Comparison of ENCODE assay signal across 20 cellular contexts in the genomic region with DNA sequence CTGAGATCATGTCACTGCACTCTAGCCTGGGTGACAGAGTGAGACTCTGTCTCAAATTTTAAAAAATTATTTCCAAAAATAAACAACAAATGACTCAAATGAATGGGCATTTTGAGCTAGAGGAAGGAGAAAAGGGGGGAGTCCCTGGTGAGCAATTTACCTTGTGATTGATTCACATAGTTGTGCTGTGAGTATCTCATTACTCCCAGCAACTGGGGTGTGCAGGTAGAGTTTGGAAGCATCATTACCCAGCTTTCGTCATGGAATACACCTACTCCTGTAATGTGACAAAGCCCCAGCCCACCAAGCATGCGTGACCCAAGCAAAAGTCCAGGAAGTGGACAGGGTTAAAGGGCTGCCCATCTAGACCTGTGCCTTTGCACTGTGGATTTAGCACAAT. TPM values are rescaled to one million over a fixed set of nuclear protein-coding genes. Genes with fewer than 3 reads are reported as not detected.
DNase-seq lines count a peak whose midpoint lies in the region; ATAC-seq and TF ChIP-seq lines count a peak whose summit lies in the region.
"Had no signal": no experiment of that assay in that cellular context is flagged by ENCODE, and none has a peak within 500 bp of the region (broad histone marks: within the 10 kb centered on the region; RNA-seq: fewer than 3 reads in every experiment).

No MANE protein-coding gene starts in this region.

- no peak for TF ChIP-seq POLR2A in breast epithelium (IDR thresholded peaks at IDR 0.05)

- dilution Hi-C loops in mammary epithelial cell (cut with HindIII; ENCODE audit: low sequenced_read_pairs): no loop called here

- no peak overlapping the region for H3K4me3 ChIP-seq in mammary epithelial cell (replicated peaks in 1 of 3; ENCODE audit: insufficient read depth in 1 of 3, low read depth in 2 of 3, low read length in 3 of 3)
- no peak overlapping the region for H3K4me3 ChIP-seq in breast epithelium
- no peak overlapping the region for H3K4me3 ChIP-seq in epithelial cell of esophagus (ENCODE audit: low read length)
- H3K4me3 ChIP-seq in heart right ventricle: no peak overlapping the region
- H3K4me3 ChIP-seq: gastroesophageal sphincter had no signal

- H3K4me3 Mint-ChIP-seq in CD4-positive, alpha-beta T cell: no peak overlapping the region

- H3K79me2 ChIP-seq in mammary epithelial cell (ENCODE audit: insufficient read depth, low read length): no peaks in the 10 kb centered on the region

- CTCF ChIA-PET in mammary epithelial cell (lab: Charles Lee; ENCODE audit: low non-redundant PET): no interaction called here
- CTCF ChIA-PET in CD4-positive, alpha-beta T cell (lab: Charles Lee): no interaction called here

- H3K9me3 ChIP-seq in mammary epithelial cell (replicated peaks; ENCODE audit: insufficient read depth, low read length): no peaks in the 10 kb centered on the region
- no peaks in the 10 kb centered on the region for H3K9me3 ChIP-seq in breast epithelium
- no peaks in the 10 kb centered on the region for H3K9me3 ChIP-seq in heart right ventricle
- no peaks in the 10 kb centered on the region for H3K9me3 ChIP-seq in CD4-positive, alpha-beta T cell (ENCODE audit: control insufficient read depth, low read length)
- H3K9me3 ChIP-seq: gastroesophageal sphincter had no signal

- WGBS in mammary epithelial cell (ENCODE audit: low coverage, missing lambda C conversion rate): 92% methylated on average over 2 of the region's 2 CpGs
- WGBS in heart right ventricle, 2 donors: 92% methylated on average over 2 of the region's 2 CpGs

- no peak overlapping the region for H3K4me2 ChIP-seq in mammary epithelial cell (ENCODE audit: insufficient read depth, low read depth, low read length)
- H3K4me2 ChIP-seq: KMS-11 had no signal

- H3K4me1 ChIP-seq in mammary epithelial cell (ENCODE audit: insufficient read depth, low read length): peaks cover 19% of the 10 kb centered on the region
- H3K4me1 ChIP-seq in breast epithelium: peaks cover 0 to 2% of the 10 kb centered on the region in 2 donors
- H3K4me1 ChIP-seq in heart right ventricle: peaks cover 4 to 28% (median 12%) of the 10 kb centered on the region in 9 donors
- H3K4me1 ChIP-seq: gastroesophageal sphincter had no signal

- peak overlapping the region; percentile 30 for H2AFZ ChIP-seq in mammary epithelial cell (ENCODE audit: low read depth, low read length)

- no peaks in the 10 kb centered on the region for H3K4me1 Mint-ChIP-seq in CD4-positive, alpha-beta T cell (ENCODE audit: low read depth)

- peaks cover 29% of the 10 kb centered on the region for H3K27me3 Mint-ChIP-seq in CD4-positive, alpha-beta T cell

- no peaks in the 10 kb centered on the region for H3K36me3 ChIP-seq in mammary epithelial cell (ENCODE audit: insufficient read depth, low read length)
- no peaks in the 10 kb centered on the region for H3K36me3 ChIP-seq in breast epithelium
- no peaks in the 10 kb centered on the region for H3K36me3 ChIP-seq in heart right ventricle
- H3K36me3 ChIP-seq: gastroesophageal sphincter had no signal

- in situ Hi-C loops in mammary epithelial cell (cut with MboI; ENCODE audit: low sequenced_read_pairs in 2 of 2): no loop called here

- H3K36me3 Mint-ChIP-seq in CD4-positive, alpha-beta T cell (ENCODE audit: low read depth): no peaks in the 10 kb centered on the region

- POLR2A ChIA-PET in CD4-positive, alpha-beta T cell (lab: Charles Lee): no interaction called here

- H3K27ac ChIP-seq in mammary epithelial cell (ENCODE audit: insufficient read depth, low read depth, low read length): peak overlapping the region; percentile 29
- no peak overlapping the region for H3K27ac ChIP-seq in breast epithelium
- peak overlapping the region in 4 of 10 donors; percentile 32 to 78 (median 56) for H3K27ac ChIP-seq in heart right ventricle
- no peak overlapping the region for H3K27ac ChIP-seq in CD4-positive, alpha-beta T cell (ENCODE audit: low read depth, low read length)
- H3K27ac ChIP-seq: gastroesophageal sphincter, KMS-11 had no signal

- no peaks in the 10 kb centered on the region for H4K20me1 ChIP-seq in mammary epithelial cell (ENCODE audit: insufficient read depth, low read length)

- H3K27ac Mint-ChIP-seq in CD4-positive, alpha-beta T cell: no peak overlapping the region

- intact Hi-C loops in mammary epithelial cell (cut with micrococcal nuclease): no loop called here
- intact Hi-C loops in breast epithelium (cut with DNase I; ENCODE audit: low total_unique reads): no loop called here
- intact Hi-C loops in heart right ventricle (cut with DNase I): no loop called here
- intact Hi-C loops in CD4-positive, alpha-beta T cell (cut with DNase I, micrococcal nuclease): no loop called here

- ATAC-seq in HG02973 (IDR thresholded peaks at IDR 0.05; ENCODE audit: unreplicated experiment) (peak; percentile 53), heart right ventricle (no peak), GM21723 (IDR thresholded peaks at IDR 0.05; ENCODE audit: unreplicated experiment) (no peak)
- ATAC-seq in stimulated activated naive CD8-positive, alpha-beta T cell treated with anti-CD3 and anti-CD28 coated beads, Interleukin-15, Interleukin-2, amounts not matched to agents 100 U/mL and 50 U/mL, for 24 hours: peak; percentile 77
- no peak for ATAC-seq in CD4-positive, alpha-beta T cell (ENCODE audit: poor library complexity)
- ATAC-seq: gastroesophageal sphincter, sciatic nerve had no signal

- TF ChIP-seq CTCF in mammary epithelial cell (conservative IDR thresholded peaks at IDR 0.05 in 1 of 2, IDR thresholded peaks at IDR 0.05 in 1 of 2; ENCODE audit: extremely low read depth in 1 of 2, insufficient read depth in 1 of 2, low read depth in 1 of 2, low read length in 2 of 2) (no peak), breast epithelium (IDR thresholded peaks at IDR 0.05) (no peak), epithelial cell of esophagus (IDR thresholded peaks at IDR 0.05; ENCODE audit: insufficient read depth, low read depth, low read length, missing control alignments) (no peak), heart right ventricle (IDR thresholded peaks at IDR 0.05) (no peak)
- TF ChIP-seq CTCF in CD4-positive, alpha-beta T cell (IDR thresholded peaks at IDR 0.05): no peak

- H3K9ac ChIP-seq in mammary epithelial cell (ENCODE audit: insufficient read depth, low read length): no peak overlapping the region
- H3K9ac ChIP-seq: KMS-11 had no signal

- no peaks in the 10 kb centered on the region for H3K9me3 Mint-ChIP-seq in CD4-positive, alpha-beta T cell

- peak; percentile 81 for DNase-seq in mammary epithelial cell
- DNase-seq in breast epithelium (ENCODE audit: low spot score in 2 of 2): no peak
- DNase-seq in epithelial cell of esophagus (ENCODE audit: low read depth): peak; percentile 87
- no peak for DNase-seq in stimulated activated naive CD8-positive, alpha-beta T cell treated with anti-CD3 and anti-CD28 coated beads, Interleukin-15, Interleukin-2, amounts not matched to agents 100 U/mL and 50 U/mL, for 24 hours
- no peak for DNase-seq in heart right ventricle
- DNase-seq in CD4-positive, alpha-beta T cell: no peak
- DNase-seq: activated CD8-positive, alpha-beta memory T cell treated with anti-CD3 and anti-CD28 coated beads for 24 hours; activated naive CD4-positive, alpha-beta T cell treated with Interleukin-2 at 50 U/mL for 16 hours; caudate nucleus; HCEC 1CT; mesendoderm; stimulated activated CD4-positive, alpha-beta T cell treated with anti-CD3 and anti-CD28 coated beads, Interleukin-2, amount 100 ng/mL, for 48 hours had no signal

- BruUV-seq in mammary epithelial cell (replicated peaks; lab: Mats Ljungman, UMichigan): no TSS peak

- no peaks in the 10 kb centered on the region for H3K27me3 ChIP-seq in mammary epithelial cell (ENCODE audit: insufficient read depth, low read length)
- H3K27me3 ChIP-seq in breast epithelium: no peaks in the 10 kb centered on the region
- no peaks in the 10 kb centered on the region for H3K27me3 ChIP-seq in heart right ventricle
- H3K27me3 ChIP-seq in CD4-positive, alpha-beta T cell (ENCODE audit: control insufficient read depth, insufficient read depth, low read length): no peaks in the 10 kb centered on the region

RNA-seq across cellular contexts. Expression of a gene that starts 6.0 kb away (rescaled TPM):
- total RNA-seq in mammary epithelial cell (not detected), breast epithelium (not detected), heart right ventricle (under 1 TPM; 0.07 to 0.64 (median 0.24) TPM)
- polyA plus RNA-seq in mammary epithelial cell (not detected), heart right ventricle (under 1 TPM; under 0.01 to 0.29 TPM)
- polyA minus RNA-seq in mammary epithelial cell: not detected
- not detected for total RNA-seq in CD4-positive, alpha-beta T cell
- total RNA-seq: sciatic nerve, SK-MEL-5, ureter had no signal
- polyA plus RNA-seq: neural cell had no signal

RNA-seq across cellular contexts. Expression of a gene that starts 20.8 kb away (rescaled TPM):
- total RNA-seq in mammary epithelial cell: not detected
- not detected for polyA plus RNA-seq in mammary epithelial cell
- polyA minus RNA-seq in mammary epithelial cell: not detected
- total RNA-seq in breast epithelium: not detected
- not detected for total RNA-seq in heart right ventricle
- polyA plus RNA-seq in heart right ventricle: under 1 TPM in 1 of 2 donors, not detected in 1; 0.09 TPM
- total RNA-seq in CD4-positive, alpha-beta T cell: not detected
- total RNA-seq: SK-MEL-5, ureter had no signal
- polyA plus RNA-seq: neural cell had no signal

Comparison
In these comparisons a context has a peak if more than half of its experiments do, and no peak if none do; other contexts are left out.
1. DNase-seq: peak in mammary epithelial cell (single experiment) and epithelial cell of esophagus (single experiment); none in breast epithelium (0 of 2), stimulated activated naive CD8-positive, alpha-beta T cell treated with anti-CD3 and anti-CD28 coated beads, Interleukin-15, Interleukin-2, amounts not matched to agents 100 U/mL and 50 U/mL, for 24 hours (single experiment), heart right ventricle (0 of 2) and CD4-positive, alpha-beta T cell (0 of 10).
2. ATAC-seq: peak in HG02973 (single experiment) and stimulated activated naive CD8-positive, alpha-beta T cell treated with anti-CD3 and anti-CD28 coated beads, Interleukin-15, Interleukin-2, amounts not matched to agents 100 U/mL and 50 U/mL, for 24 hours (single experiment); none in heart right ventricle (0 of 8), GM21723 (single experiment) and CD4-positive, alpha-beta T cell (single experiment).